In the genomic region with DNA sequence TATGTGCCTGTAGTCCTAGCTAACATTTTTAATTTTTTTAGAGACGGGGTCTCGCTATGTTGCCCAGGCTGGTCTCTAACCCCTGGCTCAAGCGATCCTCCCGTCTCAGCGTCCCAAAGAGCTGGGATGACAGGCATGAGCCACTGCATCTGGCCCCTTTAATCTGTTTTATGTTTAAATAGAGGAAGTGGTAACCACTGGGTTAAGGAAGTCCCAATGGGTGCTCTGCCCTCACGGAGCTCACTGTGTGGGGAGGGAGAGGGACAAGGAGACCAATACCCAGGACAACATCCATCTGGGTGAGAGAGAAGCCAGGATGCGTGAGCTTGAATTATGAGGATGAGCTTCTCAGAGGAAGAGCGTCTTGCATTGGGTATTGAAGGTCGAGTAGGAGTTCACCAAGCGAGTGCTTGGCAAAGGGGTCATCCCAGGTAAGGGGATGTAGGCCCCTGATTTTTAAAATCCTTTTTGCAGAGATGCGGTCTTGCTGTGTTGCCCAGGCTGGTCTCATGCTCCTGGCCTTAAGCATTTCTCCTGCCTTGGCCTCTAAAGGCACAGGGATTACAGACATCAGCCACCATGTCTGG, we compare ENCODE assay signal across 1 cellular context.
TF ChIP-seq lines count a peak whose summit lies in the region.

No MANE protein-coding gene starts in this region.

TF ChIP-seq in HEK293, 187 proteins besides CTCF, POLR2A, EP300 and RAD21:
- TF ChIP-seq ZFP3 (tag by site-specific recombination; IDR thresholded peaks at IDR 0.05; ENCODE audit: low read depth): peak; percentile 88
- TF ChIP-seq SP3 (tag by site-specific recombination; IDR thresholded peaks at IDR 0.05): no peak
